17 cellular contexts compared by ENCODE assay signal in genomic region chr6:158783851-158784250, GRCh38. TPM values are rescaled to one million over a fixed set of nuclear protein-coding genes. Genes with fewer than 3 reads are reported as not detected.
DNase-seq lines count a peak whose midpoint lies in the region; ATAC-seq and TF ChIP-seq lines count a peak whose summit lies in the region.
"Had no signal": no experiment of that assay in that cellular context is flagged by ENCODE, and none has a peak within 500 bp of the region (broad histone marks: within the 10 kb centered on the region; RNA-seq: fewer than 3 reads in every experiment).

No MANE protein-coding gene starts in this region.

- H3K27me3 Mint-ChIP-seq in CD4-positive, CD25-positive, alpha-beta regulatory T cell, result no peaks in the 10 kb centered on the region
- H3K27me3 Mint-ChIP-seq in CD8-positive, alpha-beta memory T cell, result peaks cover 0 to 2% of the 10 kb centered on the region in 2 donors
- no peaks in the 10 kb centered on the region for H3K27me3 Mint-ChIP-seq in naive thymus-derived CD8-positive, alpha-beta T cell

- no peak for TF ChIP-seq CTCF in breast epithelium (IDR thresholded peaks at IDR 0.05)

- H3K4me1 ChIP-seq in CD4-positive, CD25-positive, alpha-beta regulatory T cell (ENCODE audit: control insufficient read depth, insufficient read depth, low read length, poor library complexity, severe bottlenecking), result peaks cover 4% of the 10 kb centered on the region
- H3K4me1 ChIP-seq in CD8-positive, alpha-beta memory T cell (ENCODE audit: insufficient read depth, low read length), result peaks cover 10% of the 10 kb centered on the region
- peaks cover 0 to 6% of the 10 kb centered on the region in 2 donors for H3K4me1 ChIP-seq in breast epithelium
- H3K4me1 ChIP-seq: ascending aorta had no signal

- CTCF ChIA-PET in CD8-positive, alpha-beta memory T cell (lab: Charles Lee), result interaction anchor here (1.0 to 1.4 kb wide), 2 partner anchors 12 to 225 kb away, joined by 3 read pairs; no protein-coding TSS in a partner anchor

- no peak for TF ChIP-seq POLR2A in breast epithelium (IDR thresholded peaks at IDR 0.05)

- H3K4me3 ChIP-seq in CD4-positive, CD25-positive, alpha-beta regulatory T cell (ENCODE audit: low read depth, low read length), result no peak overlapping the region
- no peak overlapping the region for H3K4me3 ChIP-seq in CD8-positive, alpha-beta memory T cell (ENCODE audit: low read length)
- no peak overlapping the region for H3K4me3 ChIP-seq in breast epithelium
- H3K4me3 ChIP-seq: ascending aorta, colonic mucosa, left lung, pancreas, suprapubic skin had no signal

- intact Hi-C loops in breast epithelium (cut with DNase I; ENCODE audit: low total_unique reads), result no loop called here

- H3K27ac Mint-ChIP-seq in CD4-positive, CD25-positive, alpha-beta regulatory T cell, result peak overlapping the region in 2 of 3 donors; percentile 42 to 77
- peak overlapping the region in 7 of 8 donors; percentile 39 to 75 (median 50) for H3K27ac Mint-ChIP-seq in CD8-positive, alpha-beta memory T cell
- peak overlapping the region in 9 of 10 donors; percentile 21 to 85 (median 31) for H3K27ac Mint-ChIP-seq in naive thymus-derived CD8-positive, alpha-beta T cell

- no peaks in the 10 kb centered on the region for H3K27me3 ChIP-seq in CD4-positive, CD25-positive, alpha-beta regulatory T cell (ENCODE audit: control insufficient read depth, insufficient read depth, low read length)
- no peaks in the 10 kb centered on the region for H3K27me3 ChIP-seq in CD8-positive, alpha-beta memory T cell (ENCODE audit: insufficient read depth, low read length, poor library complexity, severe bottlenecking)
- H3K27me3 ChIP-seq in breast epithelium, result no peaks in the 10 kb centered on the region
- H3K27me3 ChIP-seq: ascending aorta, colonic mucosa, left lung, pancreas, suprapubic skin had no signal

- peaks cover 61% of the 10 kb centered on the region for H3K36me3 Mint-ChIP-seq in CD4-positive, CD25-positive, alpha-beta regulatory T cell
- peaks cover 12 to 91% (median 38%) of the 10 kb centered on the region in 3 donors for H3K36me3 Mint-ChIP-seq in CD8-positive, alpha-beta memory T cell
- peaks cover 0 to 92% (median 46%) of the 10 kb centered on the region in 3 donors for H3K36me3 Mint-ChIP-seq in naive thymus-derived CD8-positive, alpha-beta T cell

- ATAC-seq in CD4-positive, CD25-positive, alpha-beta regulatory T cell (ENCODE audit: low read depth in 2 of 2), result no peak
- ATAC-seq in naive thymus-derived CD8-positive, alpha-beta T cell, result no peak
- no peak for ATAC-seq in GM21447 (IDR thresholded peaks at IDR 0.05; ENCODE audit: unreplicated experiment)
- ATAC-seq: left lung, pancreas had no signal

- peak overlapping the region in 1 of 4 donors; percentile 74 for H3K4me3 Mint-ChIP-seq in CD4-positive, CD25-positive, alpha-beta regulatory T cell
- no peak overlapping the region for H3K4me3 Mint-ChIP-seq in CD8-positive, alpha-beta memory T cell
- peak overlapping the region in 2 of 10 donors; percentile 7 to 24 for H3K4me3 Mint-ChIP-seq in naive thymus-derived CD8-positive, alpha-beta T cell

- no peak for DNase-seq in CD4-positive, CD25-positive, alpha-beta regulatory T cell
- no peak for DNase-seq in CD8-positive, alpha-beta memory T cell
- no peak for DNase-seq in breast epithelium (ENCODE audit: low spot score in 2 of 2)
- no peak for DNase-seq in naive thymus-derived CD8-positive, alpha-beta T cell
- DNase-seq in dermis blood vessel endothelial cell, result no peak
- DNase-seq in NCI-H2196 (lab: John Stamatoyannopoulos, UW; ENCODE audit: unreplicated experiment), result no peak
- DNase-seq: activated CD4-positive, alpha-beta T cell treated with anti-CD3 and anti-CD28 coated beads for 48 hours; colonic mucosa; foreskin melanocyte; KG1; left lung; NCI-H1092; pancreas; stimulated activated CD4-positive, alpha-beta T cell treated with anti-CD3 and anti-CD28 coated beads, Interleukin-2, amount 100 ng/mL, for 48 hours had no signal

- peaks cover 97% of the 10 kb centered on the region for H3K36me3 ChIP-seq in CD4-positive, CD25-positive, alpha-beta regulatory T cell (ENCODE audit: control insufficient read depth, insufficient read depth, low read length)
- peaks cover 73% of the 10 kb centered on the region for H3K36me3 ChIP-seq in CD8-positive, alpha-beta memory T cell (ENCODE audit: insufficient read depth, low read length)
- no peaks in the 10 kb centered on the region for H3K36me3 ChIP-seq in breast epithelium

- H3K27ac ChIP-seq in CD4-positive, CD25-positive, alpha-beta regulatory T cell (ENCODE audit: insufficient read depth, low read length, poor library complexity, severe bottlenecking), result no peak overlapping the region
- no peak overlapping the region for H3K27ac ChIP-seq in CD8-positive, alpha-beta memory T cell (ENCODE audit: low read depth, low read length)
- peak overlapping the region; percentile 80 to 87 for H3K27ac ChIP-seq in breast epithelium
- H3K27ac ChIP-seq: ascending aorta, colonic mucosa, left lung, pancreas, suprapubic skin had no signal

- POLR2A ChIA-PET in CD8-positive, alpha-beta memory T cell (lab: Charles Lee), result no interaction called here
- POLR2A ChIA-PET in naive thymus-derived CD8-positive, alpha-beta T cell (lab: Charles Lee), result no interaction called here

- no peaks in the 10 kb centered on the region for H3K9me3 ChIP-seq in CD4-positive, CD25-positive, alpha-beta regulatory T cell (ENCODE audit: control insufficient read depth in 2 of 2, low read length in 2 of 2)
- no peaks in the 10 kb centered on the region for H3K9me3 ChIP-seq in CD8-positive, alpha-beta memory T cell (ENCODE audit: low read length)
- H3K9me3 ChIP-seq in breast epithelium, result no peaks in the 10 kb centered on the region
- H3K9me3 ChIP-seq: ascending aorta, colonic mucosa, left lung, pancreas, suprapubic skin had no signal

- peaks cover 0 to 3% (median 0%) of the 10 kb centered on the region in 7 donors for H3K9me3 Mint-ChIP-seq in CD4-positive, CD25-positive, alpha-beta regulatory T cell
- H3K9me3 Mint-ChIP-seq in CD8-positive, alpha-beta memory T cell, result no peaks in the 10 kb centered on the region
- no peaks in the 10 kb centered on the region for H3K9me3 Mint-ChIP-seq in naive thymus-derived CD8-positive, alpha-beta T cell

- H3K4me1 Mint-ChIP-seq in CD4-positive, CD25-positive, alpha-beta regulatory T cell, result peaks cover 20 to 40% (median 31%) of the 10 kb centered on the region in 4 donors
- H3K4me1 Mint-ChIP-seq in CD8-positive, alpha-beta memory T cell, result peaks cover 29 to 70% (median 50%) of the 10 kb centered on the region in 3 donors
- H3K4me1 Mint-ChIP-seq in naive thymus-derived CD8-positive, alpha-beta T cell, result peaks cover 12 to 49% (median 41%) of the 10 kb centered on the region in 4 donors

RNA-seq across cellular contexts. Expression of gene EZR, which starts 35.3 kb away (rescaled TPM):
- 559 TPM for total RNA-seq in CD4-positive, CD25-positive, alpha-beta regulatory T cell
- 100 to 1,000 TPM; 310 to 497 (median 365) TPM for polyA plus RNA-seq in CD4-positive, CD25-positive, alpha-beta regulatory T cell
- 100 to 1,000 TPM; 296 to 299 TPM for total RNA-seq in CD8-positive, alpha-beta memory T cell
- polyA plus RNA-seq in CD8-positive, alpha-beta memory T cell, result 325 TPM
- total RNA-seq in breast epithelium (100 to 1,000 TPM in 1 of 3 donors, 10 to 100 TPM in 2; 29.1 to 154 (median 59.3) TPM), dermis blood vessel endothelial cell (90.7 and 105 TPM in 2 replicates)
- 100 to 1,000 TPM; 202 to 212 TPM for total RNA-seq in naive thymus-derived CD8-positive, alpha-beta T cell
- polyA plus RNA-seq in naive thymus-derived CD8-positive, alpha-beta T cell, result 100 to 1,000 TPM; 127 to 168 (median 143) TPM

Comparison
In these comparisons a context has a peak if more than half of its experiments do, and no peak if none do; other contexts are left out.
1. H3K27ac ChIP-seq: peak in breast epithelium (2 of 2); none in CD4-positive, CD25-positive, alpha-beta regulatory T cell (single experiment) and CD8-positive, alpha-beta memory T cell (single experiment).
2. Peak in every context shown above with its lines, with median percentiles within 50 percentile points of each other: H3K27ac Mint-ChIP-seq.